Comparison of ENCODE assay signal across 16 cellular contexts in genomic region chr3:42276419-42277132, GRCh38. TPM values are rescaled to one million over a fixed set of nuclear protein-coding genes. Genes with fewer than 3 reads are reported as not detected.
DNase-seq lines count a peak whose midpoint lies in the region; ATAC-seq and TF ChIP-seq lines count a peak whose summit lies in the region.
"Had no signal": no experiment of that assay in that cellular context is flagged by ENCODE, and none has a peak within 500 bp of the region (broad histone marks: within the 10 kb centered on the region; RNA-seq: fewer than 3 reads in every experiment).

No MANE protein-coding gene starts in this region.

- H3K4me1 Mint-ChIP-seq in stimulated activated naive CD8-positive, alpha-beta T cell treated with anti-CD3 and anti-CD28 coated beads, Interleukin-15, amount 100 ng/mL, for 72 hours, result peaks cover 8% of the 10 kb centered on the region

- BruUV-seq in PC-3 (replicated peaks; lab: Mats Ljungman, UMichigan), result no TSS peak

- DNase-seq in stimulated activated naive CD8-positive, alpha-beta T cell treated with anti-CD3 and anti-CD28 coated beads, Interleukin-15, Interleukin-2, amounts not matched to agents 100 U/mL and 50 U/mL, for 24 hours, result no peak
- no peak for DNase-seq in stimulated activated naive CD8-positive, alpha-beta T cell treated with anti-CD3 and anti-CD28 coated beads, Interleukin-15, amount 100 ng/mL, for 72 hours
- DNase-seq in RKO (ENCODE audit: low spot score) (no peak), right lobe of liver (no peak), PC-3 (no peak)
- no peak for DNase-seq in NK-92 treated with Interleukin-12 subunit alpha and Interleukin-12 subunit beta, amount 100 ng/mL, for 24 hours (lab: John Stamatoyannopoulos, UW)
- DNase-seq: Caco-2, occipital lobe, SHP77, WERI-Rb-1 had no signal

- TF ChIP-seq CTCF in right lobe of liver (IDR thresholded peaks at IDR 0.05), result no peak
- TF ChIP-seq CTCF in PC-3 (conservative IDR thresholded peaks at IDR 0.05; ENCODE audit: low read depth, low read length), result no peak

- CTCF ChIA-PET in PC-3 (lab: Charles Lee), result no interaction called here

- H4K20me1 ChIP-seq in PC-3 (ENCODE audit: low read length), result no peaks in the 10 kb centered on the region

- H3K27me3 ChIP-seq in right lobe of liver (no peaks in the 10 kb centered on the region), PC-3 (ENCODE audit: low read length) (peaks cover 15% of the 10 kb centered on the region; the same call in 1 of the 2 replicates)

- no peak overlapping the region for H3K9ac ChIP-seq in PC-3 (ENCODE audit: low read length)

- no peak for TF ChIP-seq POLR2A in right lobe of liver (IDR thresholded peaks at IDR 0.05)

- H2AFZ ChIP-seq in PC-3 (ENCODE audit: low read length), result no peak overlapping the region

- H3K9me3 Mint-ChIP-seq in stimulated activated naive CD8-positive, alpha-beta T cell treated with anti-CD3 and anti-CD28 coated beads, Interleukin-15, amount 100 ng/mL, for 72 hours, result peaks cover 33 to 40% of the 10 kb centered on the region in 2 donors

- H3K4me3 Mint-ChIP-seq in stimulated activated naive CD8-positive, alpha-beta T cell treated with anti-CD3 and anti-CD28 coated beads, Interleukin-15, amount 100 ng/mL, for 72 hours, result no peak overlapping the region

- H3K36me3 ChIP-seq in right lobe of liver, result no peaks in the 10 kb centered on the region
- H3K36me3 ChIP-seq in PC-3 (ENCODE audit: low read depth, low read length), result no peaks in the 10 kb centered on the region
- H3K36me3 ChIP-seq: WERI-Rb-1 had no signal

- peak; percentile 9 for ATAC-seq in stimulated activated naive CD8-positive, alpha-beta T cell treated with anti-CD3 and anti-CD28 coated beads, Interleukin-15, Interleukin-2, amounts not matched to agents 100 U/mL and 50 U/mL, for 24 hours
- ATAC-seq in stimulated activated naive CD8-positive, alpha-beta T cell treated with anti-CD3 and anti-CD28 coated beads, Interleukin-15, amount 100 ng/mL, for 72 hours, result no peak
- peak; percentile 96 for ATAC-seq in HG02571 (IDR thresholded peaks at IDR 0.05; ENCODE audit: unreplicated experiment)
- peak; percentile 67 for ATAC-seq in HG03175 (IDR thresholded peaks at IDR 0.05; ENCODE audit: unreplicated experiment)
- ATAC-seq in right lobe of liver, result no peak
- no peak for ATAC-seq in PC-3

- H3K9me3 ChIP-seq in right lobe of liver (no peaks in the 10 kb centered on the region), PC-3 (ENCODE audit: low read length) (no peaks in the 10 kb centered on the region)

- POLR2A ChIA-PET in PC-3 (lab: Charles Lee; ENCODE audit: unreplicated experiment), result no interaction called here

- no peak overlapping the region for H3K27ac Mint-ChIP-seq in stimulated activated naive CD8-positive, alpha-beta T cell treated with anti-CD3 and anti-CD28 coated beads, Interleukin-15, amount 100 ng/mL, for 72 hours

- no peaks in the 10 kb centered on the region for H3K27me3 Mint-ChIP-seq in stimulated activated naive CD8-positive, alpha-beta T cell treated with anti-CD3 and anti-CD28 coated beads, Interleukin-15, amount 100 ng/mL, for 72 hours

- H3K9me2 ChIP-seq in PC-3 (replicated peaks; ENCODE audit: low read length), result no peaks in the 10 kb centered on the region

- H3K27ac ChIP-seq in right lobe of liver (no peak overlapping the region), PC-3 (ENCODE audit: low read length) (no peak overlapping the region)
- H3K27ac ChIP-seq: 22Rv1, WERI-Rb-1 had no signal

- intact Hi-C loops in right lobe of liver (cut with DNase I), result no loop called here
- intact Hi-C loops in PC-3 (cut with micrococcal nuclease), result no loop called here

- no peaks in the 10 kb centered on the region for H3K4me1 ChIP-seq in right lobe of liver
- no peaks in the 10 kb centered on the region for H3K4me1 ChIP-seq in PC-3 (ENCODE audit: insufficient read depth, low read length)
- H3K4me1 ChIP-seq: Caco-2 had no signal

- H3K79me2 ChIP-seq in PC-3 (ENCODE audit: low read length), result no peaks in the 10 kb centered on the region

- H3K4me3 ChIP-seq in right lobe of liver (no peak overlapping the region), PC-3 (ENCODE audit: low read length) (no peak overlapping the region)
- H3K4me3 ChIP-seq: lung had no signal

- H3K4me2 ChIP-seq in PC-3 (ENCODE audit: low read length), result no peak overlapping the region

- WGBS in right lobe of liver (ENCODE audit: insufficient coverage, low coverage, low lambda C conversion rate, missing lambda C conversion rate), result 86% methylated on average over 1 of the region's 1 CpG

- no peaks in the 10 kb centered on the region for H3F3A ChIP-seq in PC-3 (ENCODE audit: low read length, unreplicated experiment)

RNA-seq across cellular contexts. Expression of gene CCK, which starts 10.6 kb away (rescaled TPM):
- total RNA-seq in right lobe of liver (not detected), PC-3 (2014; rRNA removed) (0.46 TPM in 1 of 2 replicates, not detected in the other)
- total RNA-seq: astrocyte, Caco-2, endothelial cell of umbilical vein had no signal

Comparison
In these comparisons a context has a peak if more than half of its experiments do, and no peak if none do; other contexts are left out.
1. ATAC-seq: peak in stimulated activated naive CD8-positive, alpha-beta T cell treated with anti-CD3 and anti-CD28 coated beads, Interleukin-15, Interleukin-2, amounts not matched to agents 100 U/mL and 50 U/mL, for 24 hours (single experiment), HG02571 (single experiment) and HG03175 (single experiment); none in stimulated activated naive CD8-positive, alpha-beta T cell treated with anti-CD3 and anti-CD28 coated beads, Interleukin-15, amount 100 ng/mL, for 72 hours (single experiment), right lobe of liver (0 of 4) and PC-3 (single experiment).